Comparison of ENCODE assay signal across 1 cellular context in the genomic region with DNA sequence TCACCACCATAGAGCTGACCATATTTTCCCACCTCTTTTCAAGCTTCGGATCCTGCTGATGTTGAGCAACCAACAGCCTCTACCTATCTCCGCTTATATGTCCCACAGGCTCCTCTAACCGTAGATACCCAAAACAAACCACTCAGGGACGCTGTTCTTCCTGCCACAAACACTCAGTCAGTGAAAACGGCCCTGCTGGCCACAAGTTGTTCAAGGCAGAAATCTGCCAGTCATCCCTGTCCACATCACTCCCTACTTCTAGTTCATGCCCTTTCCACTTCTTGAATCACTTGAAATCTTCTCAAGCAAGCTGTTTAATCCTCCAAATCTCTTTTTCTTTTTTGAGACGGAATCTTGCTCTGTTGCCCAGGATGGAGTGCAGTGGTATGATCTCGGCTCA.
TF ChIP-seq lines count a peak whose summit lies in the region.

No MANE protein-coding gene starts in this region.

TF ChIP-seq in HepG2, 621 proteins besides CTCF, POLR2A, EP300 and RAD21:
- TF ChIP-seq NFE2L2 (IDR thresholded peaks at IDR 0.05; ENCODE audit: low read length): peak; percentile 71
- TF ChIP-seq, protein P1, sequence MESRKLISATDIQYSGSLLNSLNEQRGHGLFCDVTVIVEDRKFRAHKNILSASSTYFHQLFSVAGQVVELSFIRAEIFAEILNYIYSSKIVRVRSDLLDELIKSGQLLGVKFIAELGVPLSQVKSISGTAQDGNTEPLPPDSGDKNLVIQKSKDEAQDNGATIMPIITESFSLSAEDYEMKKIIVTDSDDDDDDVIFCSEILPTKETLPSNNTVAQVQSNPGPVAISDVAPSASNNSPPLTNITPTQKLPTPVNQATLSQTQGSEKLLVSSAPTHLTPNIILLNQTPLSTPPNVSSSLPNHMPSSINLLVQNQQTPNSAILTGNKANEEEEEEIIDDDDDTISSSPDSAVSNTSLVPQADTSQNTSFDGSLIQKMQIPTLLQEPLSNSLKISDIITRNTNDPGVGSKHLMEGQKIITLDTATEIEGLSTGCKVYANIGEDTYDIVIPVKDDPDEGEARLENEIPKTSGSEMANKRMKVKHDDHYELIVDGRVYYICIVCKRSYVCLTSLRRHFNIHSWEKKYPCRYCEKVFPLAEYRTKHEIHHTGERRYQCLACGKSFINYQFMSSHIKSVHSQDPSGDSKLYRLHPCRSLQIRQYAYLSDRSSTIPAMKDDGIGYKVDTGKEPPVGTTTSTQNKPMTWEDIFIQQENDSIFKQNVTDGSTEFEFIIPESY (CRISPR knock-in tag; IDR thresholded peaks at IDR 0.05): no peak
